In the genomic region with DNA sequence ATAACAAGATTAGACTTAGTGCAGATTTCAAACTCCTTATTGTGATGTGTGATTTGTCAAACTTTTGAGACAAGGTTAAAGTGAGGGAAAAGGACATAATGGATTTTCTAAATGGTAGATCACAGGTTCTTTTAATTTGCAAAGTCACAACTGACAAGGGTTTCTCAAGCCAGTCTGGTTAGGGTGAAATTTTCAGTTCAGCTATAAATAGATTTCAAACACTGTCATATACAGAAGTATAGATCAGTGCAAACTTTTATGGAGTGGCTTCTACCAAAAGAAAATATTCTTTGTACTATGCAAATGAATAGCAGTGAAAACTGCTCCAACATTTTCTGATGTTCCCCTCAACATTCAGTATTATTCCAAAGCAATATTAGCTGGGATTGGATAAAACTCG, we compare ENCODE assay signal across 32 cellular contexts.
"Had no signal": no experiment of that assay in that cellular context is flagged by ENCODE, and none has a peak within 500 bp of the region (broad histone marks: within the 10 kb centered on the region; RNA-seq: fewer than 3 reads in every experiment).

No MANE protein-coding gene starts in this region.

- FAIRE-seq: endometrium, endothelial cell of umbilical vein, frontal cortex had no signal

- ATAC-seq: activated CD4-positive, alpha-beta T cell treated with anti-CD3 and anti-CD28 coated beads for 36 hours; activated CD8-positive, alpha-beta memory T cell treated with anti-CD3 and anti-CD28 coated beads, Interleukin-2, amount 10 ng/mL, durations not matched to agents 7 days and 5 days; activated CD8-positive, alpha-beta T cell treated with anti-CD3 and anti-CD28 coated beads, Interleukin-2, amount 10 ng/mL, durations not matched to agents 7 days and 5 days; activated naive CD4-positive, alpha-beta T cell treated with anti-CD3 and anti-CD28 coated beads, Interleukin-2, amount 50 U/mL, for 72 hours had no signal

- H3K9me3 ChIP-seq: ascending aorta, breast epithelium, colonic mucosa had no signal

- DNase-seq: activated CD4-positive, alpha-beta memory T cell treated with anti-CD3 and anti-CD28 coated beads for 36 hours; activated CD4-positive, alpha-beta T cell treated with anti-CD3 and anti-CD28 coated beads for 36 hours; activated CD4-positive, alpha-beta T cell treated with anti-CD3 and anti-CD28 coated beads, Interleukin-2, amount 10 ng/mL, durations not matched to agents 24 days and 14 days; activated CD4-positive, CD25-positive, alpha-beta regulatory T cell; activated CD4-positive, CD25-positive, alpha-beta regulatory T cell treated with anti-CD3 and anti-CD28 coated beads, Interleukin-2, amount 50 U/mL, for 72 hours; activated CD8-positive, alpha-beta memory T cell treated with anti-CD3 and anti-CD28 coated beads, Interleukin-2, amount 10 ng/mL, durations not matched to agents 7 days and 5 days; activated CD8-positive, alpha-beta memory T cell treated with anti-CD3 and anti-CD28 coated beads, Interleukin-2, amount 50 U/mL, for 4 hours; activated CD8-positive, alpha-beta T cell treated with anti-CD3 and anti-CD28 coated beads, Interleukin-2, amount 10 ng/mL, durations not matched to agents 7 days and 5 days; activated gamma-delta T cell; activated naive CD4-positive, alpha-beta T cell; activated naive CD4-positive, alpha-beta T cell treated with anti-CD3 and anti-CD28 coated beads, Interleukin-2, amount 10 ng/mL, durations not matched to agents 7 days and 5 days; activated naive CD8-positive, alpha-beta T cell treated with anti-CD3 and anti-CD28 coated beads, Interleukin-2, amount 10 ng/mL, durations not matched to agents 7 days and 5 days; activated T-cell treated with anti-CD3 and anti-CD28 coated beads, Interleukin-2, amount 50 U/mL, for 1 hour; activated T-cell treated with anti-CD3 and anti-CD28 coated beads, Interleukin-2, amount 50 U/mL, for 48 hours; central memory CD4-positive, alpha-beta T cell; cerebellar nuclear complex; colonic mucosa; effector CD8-positive, alpha-beta T cell; foreskin fibroblast; head of caudate nucleus; hippocampal formation; T1000 had no signal

- H3K27me3 ChIP-seq: ascending aorta, breast epithelium, colonic mucosa had no signal

- H3K4me3 Mint-ChIP-seq: activated CD4-positive, alpha-beta memory T cell treated with anti-CD3 and anti-CD28 coated beads for 36 hours; activated CD4-positive, alpha-beta T cell treated with anti-CD3 and anti-CD28 coated beads for 36 hours; activated CD4-positive, alpha-beta T cell treated with anti-CD3 and anti-CD28 coated beads, Interleukin-2, amount 10 ng/mL, durations not matched to agents 24 days and 14 days; activated CD8-positive, alpha-beta memory T cell treated with anti-CD3 and anti-CD28 coated beads, Interleukin-2, amount 10 ng/mL, durations not matched to agents 7 days and 5 days; activated CD8-positive, alpha-beta T cell treated with anti-CD3 and anti-CD28 coated beads, Interleukin-2, amount 10 ng/mL, durations not matched to agents 7 days and 5 days; activated naive CD4-positive, alpha-beta T cell treated with anti-CD3 and anti-CD28 coated beads, Interleukin-2, amount 10 ng/mL, durations not matched to agents 7 days and 5 days; activated naive CD8-positive, alpha-beta T cell treated with anti-CD3 and anti-CD28 coated beads, Interleukin-2, amount 10 ng/mL, durations not matched to agents 7 days and 5 days; brain; T-helper 2 cell treated with Interferon-gamma antibody and Interleukin-4, amounts not matched to agents 5 μg/mL and 100 μg/mL, for 36 hours had no signal

- H3K9me3 Mint-ChIP-seq: activated CD4-positive, alpha-beta memory T cell treated with anti-CD3 and anti-CD28 coated beads for 36 hours; activated CD4-positive, alpha-beta T cell treated with anti-CD3 and anti-CD28 coated beads, Interleukin-2, amount 10 ng/mL, durations not matched to agents 24 days and 14 days; activated naive CD4-positive, alpha-beta T cell treated with anti-CD3 and anti-CD28 coated beads, Interleukin-2, amount 10 ng/mL, durations not matched to agents 7 days and 5 days; activated naive CD4-positive, alpha-beta T cell treated with anti-CD3 and anti-CD28 coated beads, Interleukin-2, amount 50 U/mL, for 72 hours; activated naive CD8-positive, alpha-beta T cell treated with anti-CD3 and anti-CD28 coated beads, Interleukin-2, amount 10 ng/mL, durations not matched to agents 7 days and 5 days; brain; T-helper 2 cell treated with Interferon-gamma antibody and Interleukin-4, amounts not matched to agents 5 μg/mL and 100 μg/mL, for 36 hours had no signal

- H3K36me3 ChIP-seq: ascending aorta, breast epithelium, cardiac muscle cell, colonic mucosa had no signal

- H3K4me3 ChIP-seq: ascending aorta, breast epithelium, cardiac muscle cell, colonic mucosa had no signal

- H3K4me1 Mint-ChIP-seq: activated CD4-positive, alpha-beta T cell treated with anti-CD3 and anti-CD28 coated beads for 36 hours; activated CD4-positive, alpha-beta T cell treated with anti-CD3 and anti-CD28 coated beads, Interleukin-2, amount 10 ng/mL, durations not matched to agents 24 days and 14 days; activated CD8-positive, alpha-beta memory T cell treated with anti-CD3 and anti-CD28 coated beads, Interleukin-2, amount 10 ng/mL, durations not matched to agents 7 days and 5 days; activated naive CD4-positive, alpha-beta T cell treated with anti-CD3 and anti-CD28 coated beads, Interleukin-2, amount 10 ng/mL, durations not matched to agents 7 days and 5 days; activated naive CD8-positive, alpha-beta T cell treated with anti-CD3 and anti-CD28 coated beads, Interleukin-2, amount 10 ng/mL, durations not matched to agents 7 days and 5 days; brain had no signal

- H3K27ac ChIP-seq: ascending aorta, breast epithelium, cardiac muscle cell, colonic mucosa, epithelial cell of prostate had no signal

- H3K27me3 Mint-ChIP-seq: activated CD4-positive, alpha-beta memory T cell treated with anti-CD3 and anti-CD28 coated beads for 36 hours; activated CD4-positive, alpha-beta T cell treated with anti-CD3 and anti-CD28 coated beads for 36 hours; activated naive CD4-positive, alpha-beta T cell treated with anti-CD3 and anti-CD28 coated beads, Interleukin-2, amount 10 ng/mL, durations not matched to agents 7 days and 5 days had no signal

- H3K4me1 ChIP-seq: ascending aorta, breast epithelium, colonic mucosa had no signal

- H3K36me3 Mint-ChIP-seq: activated CD4-positive, alpha-beta memory T cell treated with anti-CD3 and anti-CD28 coated beads for 36 hours; activated naive CD4-positive, alpha-beta T cell treated with anti-CD3 and anti-CD28 coated beads, Interleukin-2, amount 10 ng/mL, durations not matched to agents 7 days and 5 days; activated naive CD4-positive, alpha-beta T cell treated with anti-CD3 and anti-CD28 coated beads, Interleukin-2, amount 50 U/mL, for 72 hours; activated naive CD8-positive, alpha-beta T cell treated with anti-CD3 and anti-CD28 coated beads, Interleukin-2, amount 10 ng/mL, durations not matched to agents 7 days and 5 days; brain had no signal

- H3K27ac Mint-ChIP-seq: activated CD4-positive, alpha-beta memory T cell treated with anti-CD3 and anti-CD28 coated beads for 36 hours; activated CD4-positive, alpha-beta T cell treated with anti-CD3 and anti-CD28 coated beads for 36 hours; activated CD4-positive, alpha-beta T cell treated with anti-CD3 and anti-CD28 coated beads, Interleukin-2, amount 10 ng/mL, durations not matched to agents 24 days and 14 days; activated CD8-positive, alpha-beta memory T cell treated with anti-CD3 and anti-CD28 coated beads, Interleukin-2, amount 10 ng/mL, durations not matched to agents 7 days and 5 days; activated CD8-positive, alpha-beta T cell treated with anti-CD3 and anti-CD28 coated beads, Interleukin-2, amount 10 ng/mL, durations not matched to agents 7 days and 5 days; activated naive CD4-positive, alpha-beta T cell treated with anti-CD3 and anti-CD28 coated beads, Interleukin-2, amount 10 ng/mL, durations not matched to agents 7 days and 5 days; activated naive CD4-positive, alpha-beta T cell treated with anti-CD3 and anti-CD28 coated beads, Interleukin-2, amount 50 U/mL, for 72 hours; activated naive CD8-positive, alpha-beta T cell treated with anti-CD3 and anti-CD28 coated beads, Interleukin-2, amount 10 ng/mL, durations not matched to agents 7 days and 5 days; brain; T-helper 2 cell treated with Interferon-gamma antibody and Interleukin-4, amounts not matched to agents 5 μg/mL and 100 μg/mL, for 36 hours had no signal
